13 cellular contexts compared by ENCODE assay signal in genomic region chr16:5046914-5047313, GRCh38.
DNase-seq lines count a peak whose midpoint lies in the region; TF ChIP-seq lines count a peak whose summit lies in the region.
"Had no signal": no experiment of that assay in that cellular context is flagged by ENCODE, and none has a peak within 500 bp of the region (broad histone marks: within the 10 kb centered on the region; RNA-seq: fewer than 3 reads in every experiment).

No MANE protein-coding gene starts in this region.

- peaks cover 27% of the 10 kb centered on the region for H3K4me1 ChIP-seq in KMS-11 (ENCODE audit: low read depth, poor library complexity, severe bottlenecking)

- no peaks in the 10 kb centered on the region for H3K27me3 ChIP-seq in KMS-11 (ENCODE audit: insufficient read depth, low read depth)

- no peaks in the 10 kb centered on the region for H4K20me1 ChIP-seq in KMS-11 (ENCODE audit: insufficient read depth)

- no peak overlapping the region for H3K4me3 ChIP-seq in KMS-11 (IDR thresholded peaks at IDR 0.05; ENCODE audit: insufficient read depth, low read depth, low read length)
- H3K4me3 ChIP-seq: GM12878 had no signal

- H2AFZ ChIP-seq in KMS-11 (ENCODE audit: low read depth), result no peak overlapping the region

- no peak overlapping the region for H3K9ac ChIP-seq in KMS-11

- DNase-seq in islet precursor cell (peak; percentile 22), NCI-H510A (lab: John Stamatoyannopoulos, UW) (no peak), NCI-H446 (lab: John Stamatoyannopoulos, UW) (no peak)
- DNase-seq: C1 segment of cervical spinal cord, DMS 273 treated with DMSO at 0.1 percent for 48 hours, GDM1, NCI-H1417, NCI-H1930, NCI-H446 treated with DMSO at 0.1 percent for 48 hours, NCI-H748 treated with DMSO at 0.1 percent for 48 hours, RPMI8226 had no signal

- H3K36me3 ChIP-seq in KMS-11 (ENCODE audit: insufficient read depth), result no peaks in the 10 kb centered on the region

- H3K27ac ChIP-seq in KMS-11, result no peak overlapping the region

- no peaks in the 10 kb centered on the region for H3K79me2 ChIP-seq in KMS-11 (ENCODE audit: insufficient read depth, low read depth)

- peak overlapping the region; percentile 48 for H3K4me2 ChIP-seq in KMS-11

- no peak for TF ChIP-seq CTCF in KMS-11 (conservative IDR thresholded peaks at IDR 0.05; ENCODE audit: low read depth, low read length)
